ENCODE assay signal across 8 cellular contexts in genomic region chr19:50333737-50334617, GRCh38. TPM values are rescaled to one million over a fixed set of nuclear protein-coding genes. Genes with fewer than 3 reads are reported as not detected.
DNase-seq lines count a peak whose midpoint lies in the region; ATAC-seq and TF ChIP-seq lines count a peak whose summit lies in the region.

No MANE protein-coding gene starts in this region.

- TF ChIP-seq CTCF in Calu3 (IDR thresholded peaks at IDR 0.05; ENCODE audit: unreplicated experiment) (no peak), GM20000 (IDR thresholded peaks at IDR 0.05; ENCODE audit: extremely low read depth, missing control alignments) (no peak), mammary epithelial cell (conservative IDR thresholded peaks at IDR 0.05 in 1 of 2, IDR thresholded peaks at IDR 0.05 in 1 of 2; ENCODE audit: extremely low read depth in 1 of 2, insufficient read depth in 1 of 2, low read depth in 1 of 2, low read length in 2 of 2) (no peak)

- peak overlapping the region; percentile 60 for H3K4me3 Mint-ChIP-seq in Calu3 (ENCODE audit: low read depth, unreplicated experiment)

- H3K4me1 ChIP-seq in HUES6 (ENCODE audit: control insufficient read depth, insufficient read depth, low read length): peaks cover 11% of the 10 kb centered on the region
- peaks cover 9% of the 10 kb centered on the region for H3K4me1 ChIP-seq in mammary epithelial cell (ENCODE audit: insufficient read depth, low read length)

- dilution Hi-C loops in mammary epithelial cell (cut with HindIII; ENCODE audit: low sequenced_read_pairs): loop anchor here (5.0 kb wide), 2 partner anchors 52 to 103 kb away; no protein-coding TSS in a partner anchor

- peak overlapping the region; percentile 46 for H3K27ac ChIP-seq in HUES6 (ENCODE audit: low read depth, low read length)
- H3K27ac ChIP-seq in mammary epithelial cell (ENCODE audit: insufficient read depth, low read depth, low read length): no peak overlapping the region

- peaks cover 5% of the 10 kb centered on the region for H3K9me3 Mint-ChIP-seq in Calu3 (ENCODE audit: low read depth, unreplicated experiment)

- no peak for ATAC-seq in GM19328 (IDR thresholded peaks at IDR 0.05; ENCODE audit: unreplicated experiment)

- peak overlapping the region; percentile 87 for H3K27ac Mint-ChIP-seq in Calu3 (ENCODE audit: unreplicated experiment)

- H3K4me1 Mint-ChIP-seq in Calu3 (ENCODE audit: low read depth, unreplicated experiment): peaks cover 56% of the 10 kb centered on the region

- H3K9me3 ChIP-seq in HUES6 (ENCODE audit: control insufficient read depth, insufficient read depth, low read depth, low read length) (0 out of 2 replicates have a peak, but pooled peaks cover under 1% of the 10 kb centered on the region), mammary epithelial cell (replicated peaks; ENCODE audit: insufficient read depth, low read length) (peaks cover 5% of the 10 kb centered on the region)

- TSS peak; percentile 88 for BruUV-seq in Calu3 (replicated peaks; lab: Mats Ljungman, UMichigan)
- no TSS peak for BruUV-seq in mammary epithelial cell (replicated peaks; lab: Mats Ljungman, UMichigan)

- peak overlapping the region; percentile 90 for H3K4me2 ChIP-seq in mammary epithelial cell (ENCODE audit: insufficient read depth, low read depth, low read length)

- peak; percentile 90 for DNase-seq in Calu3
- DNase-seq in GM20000 (ENCODE audit: low spot score): peak; percentile 88
- peak; percentile 79 for DNase-seq in UCSD-AML1 (lab: John Stamatoyannopoulos, UW; ENCODE audit: unreplicated experiment)
- no peak for DNase-seq in mammary epithelial cell
- peak; percentile 79 for DNase-seq in kidney tubule cell (ENCODE audit: low spot score)
- peak; percentile 84 to 87 for DNase-seq in stimulated activated CD4-positive, alpha-beta T cell treated with anti-CD3 and anti-CD28 coated beads, Interleukin-2, amount 100 ng/mL, for 24 hours

- peaks cover 55% of the 10 kb centered on the region for H3K27me3 Mint-ChIP-seq in Calu3 (ENCODE audit: unreplicated experiment)

- 15% methylated on average over 42 of the region's 54 CpGs for WGBS in mammary epithelial cell (ENCODE audit: low coverage, missing lambda C conversion rate)

- H3K79me2 ChIP-seq in mammary epithelial cell (ENCODE audit: insufficient read depth, low read length): no peaks in the 10 kb centered on the region

- peak overlapping the region; percentile 81 for H3K9ac ChIP-seq in HUES6 (ENCODE audit: low read length)
- no peak overlapping the region for H3K9ac ChIP-seq in mammary epithelial cell (ENCODE audit: insufficient read depth, low read length)

- peak overlapping the region; percentile 99 for H2AFZ ChIP-seq in mammary epithelial cell (ENCODE audit: low read depth, low read length)

- in situ Hi-C loops in mammary epithelial cell (cut with MboI; ENCODE audit: low sequenced_read_pairs in 2 of 2): no loop called here

- H3K36me3 ChIP-seq in HUES6 (ENCODE audit: control insufficient read depth, insufficient read depth, low read length) (no peaks in the 10 kb centered on the region), mammary epithelial cell (ENCODE audit: insufficient read depth, low read length) (no peaks in the 10 kb centered on the region)

- intact Hi-C loops in Calu3 (cut with micrococcal nuclease; ENCODE audit: unreplicated experiment): no loop called here
- intact Hi-C loops in mammary epithelial cell (cut with micrococcal nuclease): no loop called here

- CTCF ChIA-PET in Calu3 (lab: Charles Lee) (interaction anchor here (0.6 to 1.0 kb wide), 2 partner anchors 23 to 249 kb away, joined by 3 to 4 read pairs; no protein-coding TSS in a partner anchor), mammary epithelial cell (lab: Charles Lee; ENCODE audit: low non-redundant PET) (no interaction called here)

- peaks cover 62% of the 10 kb centered on the region for H3K36me3 Mint-ChIP-seq in Calu3 (ENCODE audit: insufficient read depth, unreplicated experiment)

- H4K20me1 ChIP-seq in mammary epithelial cell (ENCODE audit: insufficient read depth, low read length): no peaks in the 10 kb centered on the region

- H3K4me3 ChIP-seq in HUES6 (ENCODE audit: low read depth, low read length) (peak overlapping the region; percentile 83), mammary epithelial cell (replicated peaks in 1 of 3; ENCODE audit: insufficient read depth in 1 of 3, low read depth in 2 of 3, low read length in 3 of 3) (peak overlapping the region; percentile 3 to 43 (median 40))

- no peaks in the 10 kb centered on the region; the same call in 1 of the 2 replicates for H3K27me3 ChIP-seq in HUES6 (ENCODE audit: control insufficient read depth, insufficient read depth, low read length)
- peaks cover 14% of the 10 kb centered on the region for H3K27me3 ChIP-seq in mammary epithelial cell (ENCODE audit: insufficient read depth, low read length)

RNA-seq across cellular contexts. Expression of gene KCNC3, which starts 4.8 kb away (rescaled TPM):
- 5.3 and 6.8 TPM in 2 replicates for total RNA-seq in Calu3 (2022)
- total RNA-seq in mammary epithelial cell: under 1 TPM; 0.09 to 0.67 TPM
- not detected for polyA plus RNA-seq in mammary epithelial cell
- not detected for polyA minus RNA-seq in mammary epithelial cell

RNA-seq across cellular contexts. Expression of gene NAPSA, which starts 31.5 kb away (rescaled TPM):
- total RNA-seq in Calu3 (2022) (1.9 and 3.6 TPM in 2 replicates), mammary epithelial cell (1 to 10 TPM in 1 of 2 donors, under 1 TPM in 1; 0.75 to 1.3 TPM)
- polyA plus RNA-seq in mammary epithelial cell: 0.24 TPM
- not detected for polyA minus RNA-seq in mammary epithelial cell

RNA-seq across cellular contexts. Expression of gene NR1H2, which starts 42.3 kb away (rescaled TPM):
- 72.7 and 77.5 TPM in 2 replicates for total RNA-seq in Calu3 (2022)
- total RNA-seq in mammary epithelial cell: 10 to 100 TPM; 53.8 to 65.5 TPM
- 33.4 TPM for polyA plus RNA-seq in mammary epithelial cell
- polyA minus RNA-seq in mammary epithelial cell: 11.7 TPM

RNA-seq across cellular contexts. Expression of gene POLD1, which starts 50.2 kb away (rescaled TPM):
- total RNA-seq in Calu3 (2022) (67.1 and 81.9 TPM in 2 replicates), mammary epithelial cell (10 to 100 TPM; 16.3 to 49.8 TPM)
- 31.7 TPM for polyA plus RNA-seq in mammary epithelial cell
- polyA minus RNA-seq in mammary epithelial cell: 20.7 TPM
